ENCODE assay signal across 19 cellular contexts in genomic region chr10:118871244-118871865, GRCh38.
A peak's percentile ranks its signal among the peaks of the same experiment; 100 is the strongest.
DNase-seq lines count a peak whose midpoint lies in the region; ATAC-seq and TF ChIP-seq lines count a peak whose summit lies in the region.
"Had no signal": no experiment of that assay in that cellular context is flagged by ENCODE, and none has a peak within 500 bp of the region (broad histone marks: within the 10 kb centered on the region; RNA-seq: fewer than 3 reads in every experiment).

No MANE protein-coding gene starts in this region.

- dilution Hi-C loops in mammary epithelial cell (cut with HindIII; ENCODE audit: low sequenced_read_pairs), result no loop called here

- H3K9me3 Mint-ChIP-seq in HFFc6 (no peaks in the 10 kb centered on the region; the same call in 1 of the 2 replicates), natural killer cell (no peaks in the 10 kb centered on the region)
- H3K9me3 Mint-ChIP-seq in CD4-positive, alpha-beta memory T cell, result peaks cover 0 to 14% (median 9%) of the 10 kb centered on the region in 8 donors

- TF ChIP-seq CTCF in right atrium auricular region (IDR thresholded peaks at IDR 0.05) (no peak), mammary epithelial cell (conservative IDR thresholded peaks at IDR 0.05 in 1 of 2, IDR thresholded peaks at IDR 0.05 in 1 of 2; ENCODE audit: extremely low read depth in 1 of 2, insufficient read depth in 1 of 2, low read depth in 1 of 2, low read length in 2 of 2) (no peak), HFFc6 (IDR thresholded peaks at IDR 0.05) (no peak), natural killer cell (IDR thresholded peaks at IDR 0.05) (no peak)

- ATAC-seq in right cardiac atrium (no peak), natural killer cell (no peak)
- ATAC-seq: activated CD8-positive, alpha-beta T cell treated with anti-CD3 and anti-CD28 coated beads, Interleukin-2, amount 10 ng/mL, durations not matched to agents 7 days and 5 days; stimulated activated naive B cell treated with anti-CD40 and anti-IgM and Interleukin-4, amounts not matched to agents 10 μg/mL and 1 μg/mL and 100 μg/mL, for 72 hours had no signal

- H3K36me3 ChIP-seq in right atrium auricular region (no peaks in the 10 kb centered on the region), mammary epithelial cell (ENCODE audit: insufficient read depth, low read length) (no peaks in the 10 kb centered on the region), mesodermal cell (ENCODE audit: control insufficient read depth, insufficient read depth, low read length) (no peaks in the 10 kb centered on the region)
- no peaks in the 10 kb centered on the region for H3K36me3 ChIP-seq in CD4-positive, alpha-beta memory T cell (ENCODE audit: insufficient read depth, low read length)

- H2AFZ ChIP-seq in mammary epithelial cell (ENCODE audit: low read depth, low read length), result peak overlapping the region; percentile 40
- H2AFZ ChIP-seq: GM23248 had no signal

- no peaks in the 10 kb centered on the region for H4K20me1 ChIP-seq in mammary epithelial cell (ENCODE audit: insufficient read depth, low read length)

- H3K27ac ChIP-seq in right atrium auricular region (peak overlapping the region; percentile 18 to 54), right cardiac atrium (ENCODE audit: low read length) (no peak overlapping the region), mammary epithelial cell (ENCODE audit: insufficient read depth, low read depth, low read length) (peak overlapping the region; percentile 75), mesodermal cell (ENCODE audit: low read depth, low read length, severe bottlenecking) (peak overlapping the region; percentile 98)
- no peak overlapping the region for H3K27ac ChIP-seq in CD4-positive, alpha-beta memory T cell (ENCODE audit: low read depth, low read length)
- H3K27ac ChIP-seq: GM23248 had no signal

- no peaks in the 10 kb centered on the region for H3K9me3 ChIP-seq in right atrium auricular region
- no peaks in the 10 kb centered on the region for H3K9me3 ChIP-seq in right cardiac atrium (ENCODE audit: control insufficient read depth, low read length)
- H3K9me3 ChIP-seq in mammary epithelial cell (replicated peaks; ENCODE audit: insufficient read depth, low read length), result no peaks in the 10 kb centered on the region
- H3K9me3 ChIP-seq in mesodermal cell (ENCODE audit: control insufficient read depth, low read length), result peaks cover 2% of the 10 kb centered on the region
- H3K9me3 ChIP-seq in CD4-positive, alpha-beta memory T cell (ENCODE audit: control insufficient read depth in 1 of 2, low read length in 2 of 2), result no peaks in the 10 kb centered on the region

- CTCF ChIA-PET in mammary epithelial cell (lab: Charles Lee; ENCODE audit: low non-redundant PET), result no interaction called here
- CTCF ChIA-PET in CD4-positive, alpha-beta memory T cell (lab: Charles Lee; ENCODE audit: partially characterized antibody), result no interaction called here

- H3K79me2 ChIP-seq in mammary epithelial cell (ENCODE audit: insufficient read depth, low read length), result no peaks in the 10 kb centered on the region

- H3K27ac Mint-ChIP-seq in HFFc6 (no peak overlapping the region), natural killer cell (no peak overlapping the region)
- no peak overlapping the region for H3K27ac Mint-ChIP-seq in CD4-positive, alpha-beta memory T cell
- H3K27ac Mint-ChIP-seq: activated B cell treated with CpG ODN at 0.5 μM for 24 hours; activated CD8-positive, alpha-beta T cell treated with anti-CD3 and anti-CD28 coated beads, Interleukin-2, amount 10 ng/mL, durations not matched to agents 7 days and 5 days; activated naive CD8-positive, alpha-beta T cell; stimulated activated naive B cell treated with anti-CD40 and anti-IgM and Interleukin-4, amounts not matched to agents 10 μg/mL and 1 μg/mL and 100 μg/mL, for 72 hours had no signal

- no TSS peak for BruUV-seq in mammary epithelial cell (replicated peaks; lab: Mats Ljungman, UMichigan)

- H3K4me1 ChIP-seq in right atrium auricular region, result peaks cover 0 to 17% of the 10 kb centered on the region in 2 donors
- peaks cover 5% of the 10 kb centered on the region for H3K4me1 ChIP-seq in right cardiac atrium (ENCODE audit: control insufficient read depth, insufficient read depth, low read length)
- H3K4me1 ChIP-seq in mammary epithelial cell (ENCODE audit: insufficient read depth, low read length), result peaks cover 45% of the 10 kb centered on the region
- peaks cover 54% of the 10 kb centered on the region for H3K4me1 ChIP-seq in mesodermal cell (ENCODE audit: control insufficient read depth, insufficient read depth, low read length, poor library complexity, severe bottlenecking)
- H3K4me1 ChIP-seq in CD4-positive, alpha-beta memory T cell (ENCODE audit: insufficient read depth, low read length), result no peaks in the 10 kb centered on the region

- H3K4me3 Mint-ChIP-seq in HFFc6, result no peak overlapping the region
- H3K4me3 Mint-ChIP-seq in CD4-positive, alpha-beta memory T cell, result no peak overlapping the region
- H3K4me3 Mint-ChIP-seq in natural killer cell, result no peak overlapping the region
- H3K4me3 Mint-ChIP-seq: activated B cell treated with CpG ODN at 0.5 μM for 24 hours; activated CD8-positive, alpha-beta T cell treated with anti-CD3 and anti-CD28 coated beads, Interleukin-2, amount 10 ng/mL, durations not matched to agents 7 days and 5 days; activated naive CD8-positive, alpha-beta T cell; stimulated activated naive B cell treated with anti-CD40 and anti-IgM and Interleukin-4, amounts not matched to agents 10 μg/mL and 1 μg/mL and 100 μg/mL, for 72 hours had no signal

- H3K36me3 Mint-ChIP-seq in HFFc6 (ENCODE audit: low read depth) (no peaks in the 10 kb centered on the region), natural killer cell (peaks cover 7% of the 10 kb centered on the region)
- H3K36me3 Mint-ChIP-seq in CD4-positive, alpha-beta memory T cell, result peaks cover 0 to 3% of the 10 kb centered on the region in 2 donors
- H3K36me3 Mint-ChIP-seq: stimulated activated naive B cell treated with anti-CD40 and anti-IgM and Interleukin-4, amounts not matched to agents 10 μg/mL and 1 μg/mL and 100 μg/mL, for 72 hours had no signal

- H3K9ac ChIP-seq in mammary epithelial cell (ENCODE audit: insufficient read depth, low read length), result peak overlapping the region; percentile 31
- H3K9ac ChIP-seq: GM23248 had no signal

- H3K4me3 ChIP-seq in right atrium auricular region (no peak overlapping the region), right cardiac atrium (ENCODE audit: low read length) (no peak overlapping the region), mammary epithelial cell (replicated peaks in 1 of 3; ENCODE audit: insufficient read depth in 1 of 3, low read depth in 2 of 3, low read length in 3 of 3) (peak overlapping the region in 1 of 3 experiments; percentile 17), mesodermal cell (ENCODE audit: extremely low read depth, insufficient read depth, low read length, poor library complexity, severe bottlenecking) (no peak overlapping the region)
- H3K4me3 ChIP-seq in CD4-positive, alpha-beta memory T cell (ENCODE audit: low read length in 2 of 2), result no peak overlapping the region
- H3K4me3 ChIP-seq: GM23248 had no signal

- intact Hi-C loops in right cardiac atrium (cut with DNase I), result no loop called here
- intact Hi-C loops in mammary epithelial cell (cut with micrococcal nuclease), result loop anchor here (2.0 to 5.0 kb wide), 2 partner anchors 133 to 151 kb away; no protein-coding TSS in a partner anchor
- intact Hi-C loops in CD4-positive, alpha-beta memory T cell (cut with micrococcal nuclease), result no loop called here
- intact Hi-C loops in natural killer cell (cut with micrococcal nuclease), result no loop called here

- H3K27me3 Mint-ChIP-seq in HFFc6 (ENCODE audit: insufficient read depth), result peaks cover 5% of the 10 kb centered on the region; the same call in 1 of the 2 replicates
- peaks cover 10 to 31% of the 10 kb centered on the region in 2 donors for H3K27me3 Mint-ChIP-seq in CD4-positive, alpha-beta memory T cell
- peaks cover 20 to 43% of the 10 kb centered on the region in 2 donors for H3K27me3 Mint-ChIP-seq in natural killer cell (ENCODE audit: low read depth in 2 of 2)

- H3K4me1 Mint-ChIP-seq in HFFc6 (ENCODE audit: low read depth), result peaks cover 24% of the 10 kb centered on the region
- no peaks in the 10 kb centered on the region for H3K4me1 Mint-ChIP-seq in CD4-positive, alpha-beta memory T cell
- H3K4me1 Mint-ChIP-seq in natural killer cell, result no peaks in the 10 kb centered on the region
- H3K4me1 Mint-ChIP-seq: activated B cell treated with CpG ODN at 0.5 μM for 24 hours; stimulated activated naive B cell treated with anti-CD40 and anti-IgM and Interleukin-4, amounts not matched to agents 10 μg/mL and 1 μg/mL and 100 μg/mL, for 72 hours had no signal

- in situ Hi-C loops in mammary epithelial cell (cut with MboI; ENCODE audit: low sequenced_read_pairs in 2 of 2), result no loop called here

- POLR2A ChIA-PET in CD4-positive, alpha-beta memory T cell (lab: Charles Lee; ENCODE audit: partially characterized antibody), result no interaction called here

- H3K27me3 ChIP-seq in right atrium auricular region, result no peaks in the 10 kb centered on the region
- H3K27me3 ChIP-seq in right cardiac atrium (ENCODE audit: control insufficient read depth, insufficient read depth), result no peaks in the 10 kb centered on the region
- no peaks in the 10 kb centered on the region for H3K27me3 ChIP-seq in mammary epithelial cell (ENCODE audit: insufficient read depth, low read length)
- no peaks in the 10 kb centered on the region for H3K27me3 ChIP-seq in CD4-positive, alpha-beta memory T cell (ENCODE audit: insufficient read depth, low read length)

- DNase-seq in right atrium auricular region (ENCODE audit: low spot score) (no peak), right cardiac atrium (no peak), mammary epithelial cell (peak; percentile 58), HFFc6 (no peak), natural killer cell (no peak)
- DNase-seq in stimulated activated CD4-positive, alpha-beta T cell treated with anti-CD3 and anti-CD28 coated beads, Interleukin-4, amount 100 ng/mL, for 24 hours, result no peak
- DNase-seq in CD4-positive, alpha-beta memory T cell, result no peak
- DNase-seq: activated B cell treated with CpG ODN at 0.5 μM for 24 hours; activated CD8-positive, alpha-beta T cell treated with anti-CD3 and anti-CD28 coated beads, Interleukin-2, amount 10 ng/mL, durations not matched to agents 7 days and 5 days; activated T-cell treated with anti-CD3 and anti-CD28 coated beads, Interleukin-2, amount 50 U/mL, for 48 hours; DND-41; effector memory CD4-positive, alpha-beta T cell; NCI-H2081 treated with DMSO at 0.1 percent for 48 hours; NCI-H524 treated with DMSO at 0.1 percent for 48 hours; stimulated activated CD4-positive, alpha-beta T cell treated with anti-CD3 and anti-CD28 coated beads, Interleukin-15, amount 100 ng/mL, for 24 hours; stimulated activated naive B cell treated with anti-CD40 and anti-IgM and Interleukin-4, amounts not matched to agents 10 μg/mL and 1 μg/mL and 100 μg/mL, for 72 hours had no signal

- 72% methylated on average over 2 of the region's 2 CpGs for WGBS in right cardiac atrium
- 30% methylated on average over 2 of the region's 2 CpGs for whole genome bisulfite sequencing in mammary epithelial cell (ENCODE audit: low coverage, missing lambda C conversion rate)
- 84 to 96% methylated on average over 2 of the region's 2 CpGs for WGBS in mesodermal cell (ENCODE audit: insufficient coverage in 2 of 2), 2 experiments

- H3K4me2 ChIP-seq in mammary epithelial cell (ENCODE audit: insufficient read depth, low read depth, low read length), result peak overlapping the region; percentile 83

Comparison
In these comparisons a context has a peak if more than half of its experiments do, and no peak if none do; other contexts are left out.
1. H3K27ac ChIP-seq: peak in right atrium auricular region (2 of 2), mammary epithelial cell (single experiment) and mesodermal cell (single experiment); none in right cardiac atrium (single experiment) and CD4-positive, alpha-beta memory T cell (single experiment).